29 cellular contexts compared by ENCODE assay signal in the genomic region with DNA sequence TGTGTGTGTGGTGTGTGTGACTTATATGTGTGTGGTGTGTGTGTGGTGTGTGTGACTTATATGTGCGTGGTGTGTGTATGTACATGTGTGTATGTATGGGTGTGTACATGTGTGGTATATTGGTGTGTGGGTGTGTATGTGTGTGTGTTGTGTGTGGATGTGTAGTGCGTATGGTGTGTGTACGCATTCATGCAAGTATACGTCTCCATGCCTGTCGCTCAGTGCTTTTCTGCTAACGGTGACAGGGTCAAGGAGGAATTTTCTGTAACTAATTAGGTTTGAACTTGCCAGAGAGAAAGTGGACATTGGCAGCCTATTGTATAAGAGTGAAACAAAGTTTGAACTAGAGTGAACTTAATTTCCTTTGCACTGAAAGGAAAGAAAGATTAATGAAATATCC.
"Had no signal": no experiment of that assay in that cellular context is flagged by ENCODE, and none has a peak within 500 bp of the region (broad histone marks: within the 10 kb centered on the region; RNA-seq: fewer than 3 reads in every experiment).

No MANE protein-coding gene starts in this region.

- H3K9me3 ChIP-seq: adrenal gland, MG63, SJCRH30 had no signal

- H3K4me1 ChIP-seq: SJCRH30 had no signal

- H3K27me3 ChIP-seq: adrenal gland, brain microvascular endothelial cell, MG63, SJCRH30 had no signal

- H3K4me3 ChIP-seq: adrenal gland, MG63, SJCRH30, SK-N-MC had no signal

- DNase-seq: activated CD4-positive, alpha-beta T cell treated with anti-CD3 and anti-CD28 coated beads, Interleukin-2, amount 10 ng/mL, durations not matched to agents 24 days and 14 days; activated CD4-positive, alpha-beta T cell treated with anti-CD3 and anti-CD28 coated beads, Interleukin-2, amount 50 U/mL, for 4 hours; activated CD8-positive, alpha-beta T cell treated with anti-CD3 and anti-CD28 coated beads, Interleukin-2, amount 10 ng/mL, durations not matched to agents 7 days and 5 days; activated gamma-delta T cell treated with Interleukin-2 at 50 U/mL for 16 hours; activated naive CD4-positive, alpha-beta T cell treated with anti-CD3 and anti-CD28 coated beads for 36 hours; activated T-cell treated with anti-CD3 and anti-CD28 coated beads, Interleukin-2, amount 50 U/mL, for 24 hours; adrenal gland; brain microvascular endothelial cell; central memory CD4-positive, alpha-beta T cell; Karpas-422; KBM-7; MG63; NCI-H1048; NCI-H1105 treated with DMSO at 0.1 percent for 48 hours; NCI-H1694; NCI-H1930; NCI-H2081 treated with DMSO at 0.1 percent for 48 hours; NCI-H2171 treated with DMSO at 0.1 percent for 48 hours; NCI-H2227 treated with DMSO at 0.1 percent for 48 hours; NCI-H446; NCI-H510A treated with DMSO at 0.1 percent for 48 hours; NCI-H526 treated with DMSO at 0.1 percent for 48 hours; NCI-H82; SHP77; SJCRH30; T1000 had no signal

- H3K27ac ChIP-seq: adrenal gland, brain microvascular endothelial cell, SJCRH30, SK-N-MC had no signal

- ATAC-seq: activated CD8-positive, alpha-beta T cell treated with anti-CD3 and anti-CD28 coated beads, Interleukin-2, amount 10 ng/mL, durations not matched to agents 7 days and 5 days; activated naive CD4-positive, alpha-beta T cell treated with anti-CD3 and anti-CD28 coated beads, Interleukin-2, amount 50 U/mL, for 72 hours; Panc1 had no signal

- H3K36me3 ChIP-seq: adrenal gland, brain microvascular endothelial cell, MG63, SJCRH30 had no signal
